In genomic region chr5:117803533-117803932, GRCh38 we compare ENCODE assay signal across 20 cellular contexts.
DNase-seq lines count a peak whose midpoint lies in the region; TF ChIP-seq lines count a peak whose summit lies in the region.
"Had no signal": no experiment of that assay in that cellular context is flagged by ENCODE, and none has a peak within 500 bp of the region (broad histone marks: within the 10 kb centered on the region; RNA-seq: fewer than 3 reads in every experiment).

No MANE protein-coding gene starts in this region.

- peaks cover 0 to 1% (median 0%) of the 10 kb centered on the region in 3 donors for H3K36me3 Mint-ChIP-seq in CD8-positive, alpha-beta memory T cell
- H3K36me3 Mint-ChIP-seq: activated CD4-positive, alpha-beta memory T cell treated with anti-CD3 and anti-CD28 coated beads for 36 hours had no signal

- H3K27me3 Mint-ChIP-seq in CD8-positive, alpha-beta memory T cell = no peaks in the 10 kb centered on the region
- H3K27me3 Mint-ChIP-seq: activated CD4-positive, alpha-beta memory T cell treated with anti-CD3 and anti-CD28 coated beads for 36 hours had no signal

- WGBS in GM23248 (ENCODE audit: low coverage in 1 of 2, low lambda C conversion rate in 2 of 2, missing lambda C conversion rate in 2 of 2), 2 experiments = 59 to 65% methylated on average over 3 of the region's 3 CpGs

- TF ChIP-seq CTCF in HFF-Myc (IDR thresholded peaks at IDR 0.05; ENCODE audit: low read depth, low read length, missing control alignments) = no peak
- no peak for TF ChIP-seq CTCF in astrocyte of the spinal cord (IDR thresholded peaks at IDR 0.05; ENCODE audit: low read depth, low read length)

- H3K4me3 ChIP-seq in HFF-Myc (replicated peaks; ENCODE audit: low read depth, low read length) (no peak overlapping the region), astrocyte of the spinal cord (ENCODE audit: low read depth, low read length) (no peak overlapping the region), GM23248 (no peak overlapping the region)
- H3K4me3 ChIP-seq in CD8-positive, alpha-beta memory T cell (ENCODE audit: low read length) = no peak overlapping the region
- H3K4me3 ChIP-seq: ascending aorta, thoracic aorta had no signal

- no peaks in the 10 kb centered on the region for H3K79me2 ChIP-seq in GM23248 (ENCODE audit: insufficient read depth)

- H3K9me3 Mint-ChIP-seq in CD8-positive, alpha-beta memory T cell = peaks cover 0 to 33% (median 8%) of the 10 kb centered on the region in 5 donors

- POLR2A ChIA-PET in CD8-positive, alpha-beta memory T cell (lab: Charles Lee) = no interaction called here

- H3K36me3 ChIP-seq in GM23248 (ENCODE audit: low read depth) = no peaks in the 10 kb centered on the region
- H3K36me3 ChIP-seq in CD8-positive, alpha-beta memory T cell (ENCODE audit: insufficient read depth, low read length) = no peaks in the 10 kb centered on the region
- H3K36me3 ChIP-seq: ascending aorta, thoracic aorta had no signal

- no peaks in the 10 kb centered on the region for H3K9me2 ChIP-seq in GM23248 (ENCODE audit: insufficient read depth)
- H3K9me2 ChIP-seq: SK-N-SH had no signal

- H4K20me1 ChIP-seq in GM23248 (ENCODE audit: insufficient read depth) = no peaks in the 10 kb centered on the region

- H3K27ac ChIP-seq in GM23248 = no peak overlapping the region
- H3K27ac ChIP-seq in CD8-positive, alpha-beta memory T cell (ENCODE audit: low read depth, low read length) = no peak overlapping the region
- H3K27ac ChIP-seq: ascending aorta, thoracic aorta had no signal

- no peaks in the 10 kb centered on the region for H3F3A ChIP-seq in GM23248 (ENCODE audit: insufficient read depth)

- H3K27me3 ChIP-seq in GM23248 (replicated peaks; ENCODE audit: insufficient read depth) = no peaks in the 10 kb centered on the region
- H3K27me3 ChIP-seq in CD8-positive, alpha-beta memory T cell (ENCODE audit: insufficient read depth, low read length, poor library complexity, severe bottlenecking) = no peaks in the 10 kb centered on the region
- H3K27me3 ChIP-seq: ascending aorta had no signal

- H3K4me3 Mint-ChIP-seq in CD8-positive, alpha-beta memory T cell = no peak overlapping the region
- H3K4me3 Mint-ChIP-seq: activated CD4-positive, alpha-beta memory T cell treated with anti-CD3 and anti-CD28 coated beads for 36 hours; T-helper 2 cell treated with Interferon-gamma antibody and Interleukin-4, amounts not matched to agents 5 μg/mL and 100 μg/mL, for 36 hours had no signal

- in situ Hi-C loops in astrocyte of the spinal cord (cut with HindIII; ENCODE audit: low sequenced_read_pairs) (no loop called here), GM23248 (cut with MboI) (no loop called here)

- H2AFZ ChIP-seq in GM23248 = no peak overlapping the region

- no peaks in the 10 kb centered on the region for H3K4me1 Mint-ChIP-seq in CD8-positive, alpha-beta memory T cell

- H3K9ac ChIP-seq in GM23248 = no peak overlapping the region
- H3K9ac ChIP-seq: SK-N-SH had no signal

- CTCF ChIA-PET in CD8-positive, alpha-beta memory T cell (lab: Charles Lee) = no interaction called here

- no peaks in the 10 kb centered on the region for H3K9me3 ChIP-seq in GM23248 (ENCODE audit: low read depth)
- H3K9me3 ChIP-seq in CD8-positive, alpha-beta memory T cell (ENCODE audit: low read length) = no peaks in the 10 kb centered on the region
- H3K9me3 ChIP-seq: ascending aorta, thoracic aorta had no signal

- DNase-seq in AG08395 (ENCODE audit: low spot score) = peak; percentile 12
- peak; percentile 4 for DNase-seq in HFF-Myc (ENCODE audit: extremely low read depth, low read depth)
- DNase-seq in astrocyte of the spinal cord (ENCODE audit: low read depth, low spot score) = peak; percentile 1
- peak; percentile 2 for DNase-seq in foreskin melanocyte
- no peak for DNase-seq in GM23248
- no peak for DNase-seq in RPMI8226
- DNase-seq in CD8-positive, alpha-beta memory T cell = no peak
- no peak for DNase-seq in NAMALWA (ENCODE audit: low spot score)
- DNase-seq: ACHN; activated CD4-positive, alpha-beta memory T cell treated with anti-CD3 and anti-CD28 coated beads for 36 hours; activated naive CD4-positive, alpha-beta T cell treated with Interleukin-2 at 50 U/mL for 16 hours; activated T-cell treated with anti-CD3 and anti-CD28 coated beads, Interleukin-2, amount 50 U/mL, for 1 hour; DMS79; H7; NCI-H1105 treated with DMSO at 0.1 percent for 48 hours; NCI-H510A; SK-N-SH had no signal

- no peaks in the 10 kb centered on the region for H3K4me1 ChIP-seq in GM23248 (ENCODE audit: insufficient read depth)
- no peaks in the 10 kb centered on the region for H3K4me1 ChIP-seq in CD8-positive, alpha-beta memory T cell (ENCODE audit: insufficient read depth, low read length)
- H3K4me1 ChIP-seq: ascending aorta had no signal

- no peak overlapping the region for H3K27ac Mint-ChIP-seq in CD8-positive, alpha-beta memory T cell
- H3K27ac Mint-ChIP-seq: activated CD4-positive, alpha-beta memory T cell treated with anti-CD3 and anti-CD28 coated beads for 36 hours; T-helper 2 cell treated with Interferon-gamma antibody and Interleukin-4, amounts not matched to agents 5 μg/mL and 100 μg/mL, for 36 hours had no signal

- no peak overlapping the region for H3K4me2 ChIP-seq in GM23248 (ENCODE audit: unreplicated experiment)
- H3K4me2 ChIP-seq: SK-N-SH had no signal

Comparison
In these comparisons a context has a peak if more than half of its experiments do, and no peak if none do; other contexts are left out.
1. DNase-seq: peak in AG08395 (single experiment), HFF-Myc (single experiment), astrocyte of the spinal cord (single experiment) and foreskin melanocyte (single experiment); none in GM23248 (single experiment), RPMI8226 (single experiment), CD8-positive, alpha-beta memory T cell (0 of 5) and NAMALWA (single experiment).